In genomic region chr6:34350100-34350936, GRCh38 we compare ENCODE assay signal across 16 cellular contexts. TPM values are rescaled to one million over a fixed set of nuclear protein-coding genes. Genes with fewer than 3 reads are reported as not detected.
DNase-seq lines count a peak whose midpoint lies in the region; ATAC-seq and TF ChIP-seq lines count a peak whose summit lies in the region.
"Had no signal": no experiment of that assay in that cellular context is flagged by ENCODE, and none has a peak within 500 bp of the region (broad histone marks: within the 10 kb centered on the region; RNA-seq: fewer than 3 reads in every experiment).

No MANE protein-coding gene starts in this region.

- H3K4me3 ChIP-seq in thyroid gland (replicated peaks in 1 of 3), result no peak overlapping the region
- H3K4me3 ChIP-seq: BLaER1, GM12878 had no signal

- H3K4me3 Mint-ChIP-seq in WTC11, result no peak overlapping the region
- H3K4me3 Mint-ChIP-seq in mesothelial cell of epicardium, result no peak overlapping the region
- H3K4me3 Mint-ChIP-seq: stimulated activated naive CD8-positive, alpha-beta T cell treated with anti-CD3 and anti-CD28 coated beads, Interleukin-15, amount 100 ng/mL, for 72 hours had no signal

- CTCF ChIA-PET in WTC11 (lab: Charles Lee), result interaction anchor here (0.5 to 1.0 kb wide), 2 partner anchors 10 to 101 kb away, joined by 4 read pairs; no protein-coding TSS in a partner anchor

- H3K9me3 Mint-ChIP-seq in WTC11 (no peaks in the 10 kb centered on the region), mesothelial cell of epicardium (no peaks in the 10 kb centered on the region)
- H3K9me3 Mint-ChIP-seq: stimulated activated naive CD8-positive, alpha-beta T cell treated with anti-CD3 and anti-CD28 coated beads, Interleukin-15, amount 100 ng/mL, for 72 hours had no signal

- TF ChIP-seq POLR2A in thyroid gland (IDR thresholded peaks at IDR 0.05), result no peak

- H3K27me3 Mint-ChIP-seq in WTC11 (ENCODE audit: low read depth), result no peaks in the 10 kb centered on the region
- H3K27me3 Mint-ChIP-seq in mesothelial cell of epicardium (ENCODE audit: low read depth), result no peaks in the 10 kb centered on the region
- H3K27me3 Mint-ChIP-seq: stimulated activated naive CD8-positive, alpha-beta T cell treated with anti-CD3 and anti-CD28 coated beads, Interleukin-15, amount 100 ng/mL, for 72 hours had no signal

- H3K27me3 ChIP-seq in thyroid gland, result no peaks in the 10 kb centered on the region
- H3K27me3 ChIP-seq: BLaER1 had no signal

- ATAC-seq in WTC11, result no peak
- ATAC-seq: GM12878; stimulated activated naive CD8-positive, alpha-beta T cell treated with anti-CD3 and anti-CD28 coated beads, Interleukin-15, amount 100 ng/mL, for 72 hours had no signal

- H3K4me1 Mint-ChIP-seq in WTC11 (no peaks in the 10 kb centered on the region), mesothelial cell of epicardium (peaks cover 17% of the 10 kb centered on the region)

- WGBS in thyroid gland, 2 donors, result 74 to 93% methylated on average over 1 of the region's 1 CpG

- no peak overlapping the region for H3K27ac ChIP-seq in thyroid gland
- H3K27ac ChIP-seq: BLaER1 had no signal

- H3K4me1 ChIP-seq in thyroid gland, result peaks cover 4 to 18% of the 10 kb centered on the region in 2 donors

- no peaks in the 10 kb centered on the region for H3K36me3 Mint-ChIP-seq in WTC11
- no peaks in the 10 kb centered on the region for H3K36me3 Mint-ChIP-seq in mesothelial cell of epicardium

- peak overlapping the region; percentile 49; the same call in 1 of the 2 replicates for H3K27ac Mint-ChIP-seq in WTC11
- H3K27ac Mint-ChIP-seq in mesothelial cell of epicardium, result peak overlapping the region; percentile 78

- DNase-seq in DMS 273 treated with DMSO at 0.1 percent for 48 hours (lab: John Stamatoyannopoulos, UW) (peak; percentile 55), MV-4-11 (lab: John Stamatoyannopoulos, UW) (peak; percentile 13), WTC11 (ENCODE audit: low spot score) (no peak), mesothelial cell of epicardium (ENCODE audit: low spot score in 2 of 2, unreplicated experiment in 2 of 2) (no peak), thyroid gland (no peak), DMS79 treated with DMSO at 0.1 percent for 48 hours (lab: John Stamatoyannopoulos, UW) (no peak), cortex of kidney (lab: John Stamatoyannopoulos, UW) (no peak)
- DNase-seq in activated CD8-positive, alpha-beta memory T cell treated with anti-CD3 and anti-CD28 coated beads for 24 hours, result no peak
- DNase-seq: activated T-cell treated with anti-CD3 and anti-CD28 coated beads, Interleukin-2, amount 50 U/mL, for 48 hours; kidney; NCI-H2029 treated with DMSO at 0.1 percent for 48 hours; SHP77 treated with DMSO at 0.1 percent for 48 hours; stimulated activated naive CD8-positive, alpha-beta T cell treated with anti-CD3 and anti-CD28 coated beads, Interleukin-15, amount 100 ng/mL, for 72 hours; T1000 had no signal

- POLR2A ChIA-PET in WTC11 (lab: Charles Lee), result no interaction called here

- TF ChIP-seq CTCF in WTC11 (IDR thresholded peaks at IDR 0.05), result no peak
- no peak for TF ChIP-seq CTCF in mesothelial cell of epicardium (IDR thresholded peaks at IDR 0.05; ENCODE audit: unreplicated experiment)
- no peak for TF ChIP-seq CTCF in thyroid gland (IDR thresholded peaks at IDR 0.05)

- no peaks in the 10 kb centered on the region for H3K36me3 ChIP-seq in thyroid gland
- H3K36me3 ChIP-seq: BLaER1 had no signal

- intact Hi-C loops in thyroid gland (cut with DNase I), result no loop called here

- H3K9me3 ChIP-seq in thyroid gland, result no peaks in the 10 kb centered on the region
- H3K9me3 ChIP-seq: BLaER1 had no signal

TF ChIP-seq in WTC11, 78 proteins besides CTCF, POLR2A, EP300 and RAD21:
- TF ChIP-seq NR2C2 (CRISPR knock-in tag; IDR thresholded peaks at IDR 0.05) (no peak), ZNF317 (CRISPR knock-in tag; IDR thresholded peaks at IDR 0.05; ENCODE audit: borderline replicate concordance, low read depth) (no peak), ZNF232 (CRISPR knock-in tag; IDR thresholded peaks at IDR 0.05) (no peak), GABPB1 (CRISPR knock-in tag; IDR thresholded peaks at IDR 0.05) (no peak), ZNF121 (CRISPR knock-in tag; IDR thresholded peaks at IDR 0.05) (no peak), SMAD3 (CRISPR knock-in tag; IDR thresholded peaks at IDR 0.05; ENCODE audit: borderline replicate concordance) (no peak), FOXK1 (CRISPR knock-in tag; IDR thresholded peaks at IDR 0.05) (no peak)
- TF ChIP-seq, protein P1, sequence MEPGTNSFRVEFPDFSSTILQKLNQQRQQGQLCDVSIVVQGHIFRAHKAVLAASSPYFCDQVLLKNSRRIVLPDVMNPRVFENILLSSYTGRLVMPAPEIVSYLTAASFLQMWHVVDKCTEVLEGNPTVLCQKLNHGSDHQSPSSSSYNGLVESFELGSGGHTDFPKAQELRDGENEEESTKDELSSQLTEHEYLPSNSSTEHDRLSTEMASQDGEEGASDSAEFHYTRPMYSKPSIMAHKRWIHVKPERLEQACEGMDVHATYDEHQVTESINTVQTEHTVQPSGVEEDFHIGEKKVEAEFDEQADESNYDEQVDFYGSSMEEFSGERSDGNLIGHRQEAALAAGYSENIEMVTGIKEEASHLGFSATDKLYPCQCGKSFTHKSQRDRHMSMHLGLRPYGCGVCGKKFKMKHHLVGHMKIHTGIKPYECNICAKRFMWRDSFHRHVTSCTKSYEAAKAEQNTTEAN (CRISPR knock-in tag; IDR thresholded peaks at IDR 0.05), result no peak
TF ChIP-seq in WTC11: peak in this region for 0.

RNA-seq across cellular contexts. Expression of gene NUDT3, which starts 42.2 kb away (rescaled TPM):
- total RNA-seq in WTC11 (2021), result 24.6 to 30.0 TPM (median 24.8 TPM) in 3 replicates
- 32.7 to 33.3 TPM (median 33.2 TPM) in 3 replicates for total RNA-seq in mesothelial cell of epicardium
- total RNA-seq in thyroid gland, result 10 to 100 TPM; 68.1 to 98.9 (median 75.5) TPM

Comparison
In these comparisons a context has a peak if more than half of its experiments do, and no peak if none do; other contexts are left out.
1. DNase-seq: peak in DMS 273 treated with DMSO at 0.1 percent for 48 hours (single experiment) and MV-4-11 (single experiment); none in WTC11 (single experiment), mesothelial cell of epicardium (0 of 2), thyroid gland (0 of 2), DMS79 treated with DMSO at 0.1 percent for 48 hours (single experiment), cortex of kidney (single experiment) and activated CD8-positive, alpha-beta memory T cell treated with anti-CD3 and anti-CD28 coated beads for 24 hours (single experiment).